ENCODE assay signal across 10 cellular contexts in genomic region chr1:29709711-29710169, GRCh38.
DNase-seq lines count a peak whose midpoint lies in the region; ATAC-seq and TF ChIP-seq lines count a peak whose summit lies in the region.
"Had no signal": no experiment of that assay in that cellular context is flagged by ENCODE, and none has a peak within 500 bp of the region (broad histone marks: within the 10 kb centered on the region; RNA-seq: fewer than 3 reads in every experiment).

No MANE protein-coding gene starts in this region.

- WGBS in mesenchymal stem cell = 21% methylated on average over 7 of the region's 8 CpGs

- H3K27me3 ChIP-seq in mesenchymal stem cell (ENCODE audit: control insufficient read depth in 1 of 2, insufficient read depth in 1 of 2, low read length in 2 of 2) = peaks cover 0 to 12% of the 10 kb centered on the region in 2 experiments

- DNase-seq in Calu3 (peak; percentile 24), M059J (ENCODE audit: low read depth) (peak; percentile 89), mesenchymal stem cell (peak; percentile 55), RPMI8226 (no peak)
- DNase-seq in activated T-helper 1 cell treated with anti-CD3 and anti-CD28 coated beads, Interleukin-12 subunit alpha, Interleukin-12 subunit beta, Interleukin-2, Interleukin-4 antibody, amounts not matched to agents 30 ng/mL and 10 ng/mL and 1 ng/mL, durations not matched to agents 14 hours and 24 hours and 36 hours (ENCODE audit: low spot score) = no peak
- no peak for DNase-seq in stimulated activated CD4-positive, alpha-beta T cell treated with anti-CD3 and anti-CD28 coated beads, Interleukin-2, amount 100 ng/mL, for 48 hours
- DNase-seq: right cardiac atrium had no signal

- H2AK5ac ChIP-seq in mesenchymal stem cell (ENCODE audit: low read length, severe bottlenecking) = no peak overlapping the region

- H3K4me1 Mint-ChIP-seq in Calu3 (ENCODE audit: low read depth, unreplicated experiment) = peaks cover 41% of the 10 kb centered on the region
- peaks cover 65% of the 10 kb centered on the region for H3K4me1 Mint-ChIP-seq in activated T-helper 1 cell treated with anti-CD3 and anti-CD28 coated beads, Interleukin-12 subunit alpha, Interleukin-12 subunit beta, Interleukin-2, Interleukin-4 antibody, amounts not matched to agents 30 ng/mL and 10 ng/mL and 1 ng/mL, durations not matched to agents 14 hours and 24 hours and 36 hours (ENCODE audit: low read depth)

- no peak overlapping the region for H3K4me2 ChIP-seq in mesenchymal stem cell (ENCODE audit: low read length, poor library complexity, severe bottlenecking)

- no peaks in the 10 kb centered on the region for H3K79me1 ChIP-seq in mesenchymal stem cell (replicated peaks; ENCODE audit: low read length, poor library complexity, severe bottlenecking)

- H3K14ac ChIP-seq in mesenchymal stem cell (ENCODE audit: low read length in 2 of 2) = peak overlapping the region in 1 of 2 experiments; percentile 0

- H3K27ac ChIP-seq in mesenchymal stem cell (ENCODE audit: low read length, poor library complexity, severe bottlenecking) = peak overlapping the region; percentile 98
- H3K27ac ChIP-seq: tibial nerve had no signal

- peak overlapping the region; percentile 70 for H4K8ac ChIP-seq in mesenchymal stem cell (ENCODE audit: low read length)

- H2BK5ac ChIP-seq in mesenchymal stem cell (ENCODE audit: low read depth, low read length, poor library complexity, severe bottlenecking) = peak overlapping the region; percentile 4

- H3K9me3 ChIP-seq in mesenchymal stem cell (ENCODE audit: control insufficient read depth, low read length) = no peaks in the 10 kb centered on the region
- H3K9me3 ChIP-seq: tibial nerve had no signal

- H3K9ac ChIP-seq in mesenchymal stem cell (ENCODE audit: low read length) = peak overlapping the region; percentile 42

- no TSS peak for BruUV-seq in Calu3 (replicated peaks; lab: Mats Ljungman, UMichigan)

- CTCF ChIA-PET in Calu3 (lab: Charles Lee) = interaction anchor here (0.6 to 0.9 kb wide), 2 partner anchors 78 to 1702 kb away, joined by 4 read pairs; no protein-coding TSS in a partner anchor

- H3K23ac ChIP-seq in mesenchymal stem cell (ENCODE audit: low read length in 2 of 2) = no peak overlapping the region

- no peak overlapping the region for H4K91ac ChIP-seq in mesenchymal stem cell (ENCODE audit: low read length)

- no peaks in the 10 kb centered on the region for H3K36me3 Mint-ChIP-seq in Calu3 (ENCODE audit: insufficient read depth, unreplicated experiment)
- peaks cover 2% of the 10 kb centered on the region for H3K36me3 Mint-ChIP-seq in activated T-helper 1 cell treated with anti-CD3 and anti-CD28 coated beads, Interleukin-12 subunit alpha, Interleukin-12 subunit beta, Interleukin-2, Interleukin-4 antibody, amounts not matched to agents 30 ng/mL and 10 ng/mL and 1 ng/mL, durations not matched to agents 14 hours and 24 hours and 36 hours (ENCODE audit: low read depth)

- H3K36me3 ChIP-seq in mesenchymal stem cell (ENCODE audit: control insufficient read depth in 1 of 2, insufficient read depth in 2 of 2, low read depth in 1 of 2, low read length in 2 of 2) = no peaks in the 10 kb centered on the region
- H3K36me3 ChIP-seq: tibial nerve had no signal

- peak overlapping the region; percentile 66 for H3K27ac Mint-ChIP-seq in Calu3 (ENCODE audit: unreplicated experiment)
- H3K27ac Mint-ChIP-seq in activated T-helper 1 cell treated with anti-CD3 and anti-CD28 coated beads, Interleukin-12 subunit alpha, Interleukin-12 subunit beta, Interleukin-2, Interleukin-4 antibody, amounts not matched to agents 30 ng/mL and 10 ng/mL and 1 ng/mL, durations not matched to agents 14 hours and 24 hours and 36 hours = peak overlapping the region; percentile 95

- no peaks in the 10 kb centered on the region for H3K9me3 Mint-ChIP-seq in Calu3 (ENCODE audit: low read depth, unreplicated experiment)
- H3K9me3 Mint-ChIP-seq in activated T-helper 1 cell treated with anti-CD3 and anti-CD28 coated beads, Interleukin-12 subunit alpha, Interleukin-12 subunit beta, Interleukin-2, Interleukin-4 antibody, amounts not matched to agents 30 ng/mL and 10 ng/mL and 1 ng/mL, durations not matched to agents 14 hours and 24 hours and 36 hours = no peaks in the 10 kb centered on the region

- peak overlapping the region in 1 of 2 experiments; percentile 74 for H3K18ac ChIP-seq in mesenchymal stem cell (ENCODE audit: low read depth in 1 of 2, low read length in 2 of 2)

- peak overlapping the region; percentile 29 for H2BK120ac ChIP-seq in mesenchymal stem cell (ENCODE audit: low read depth, low read length)

- H2BK12ac ChIP-seq in mesenchymal stem cell (ENCODE audit: low read length in 2 of 2) = peak overlapping the region in 1 of 2 experiments; percentile 15

- intact Hi-C loops in Calu3 (cut with micrococcal nuclease; ENCODE audit: unreplicated experiment) = loop anchor here (10.0 kb wide), 3 partner anchors 195 to 475 kb away; partner anchors contain the start of genes MECR and PTPRU
- intact Hi-C loops in activated T-helper 1 cell treated with anti-CD3 and anti-CD28 coated beads, Interleukin-12 subunit alpha, Interleukin-12 subunit beta, Interleukin-2, Interleukin-4 antibody, amounts not matched to agents 30 ng/mL and 10 ng/mL and 1 ng/mL, durations not matched to agents 14 hours and 24 hours and 36 hours (cut with micrococcal nuclease) = loop anchor here (5.0 to 10.0 kb wide), 3 partner anchors 477 to 1035 kb away; partner anchors contain the start of gene MECR

- ATAC-seq in HG02610 (IDR thresholded peaks at IDR 0.05; ENCODE audit: unreplicated experiment) (no peak), GM18868 (IDR thresholded peaks at IDR 0.05; ENCODE audit: unreplicated experiment) (no peak)

- no peak for TF ChIP-seq CTCF in Calu3 (IDR thresholded peaks at IDR 0.05; ENCODE audit: unreplicated experiment)

- peaks cover 41% of the 10 kb centered on the region for H3K4me1 ChIP-seq in mesenchymal stem cell (ENCODE audit: control insufficient read depth, insufficient read depth, low read depth, low read length)
- H3K4me1 ChIP-seq: tibial nerve had no signal

- H2BK15ac ChIP-seq in mesenchymal stem cell (ENCODE audit: low read depth, poor library complexity, severe bottlenecking) = no peak overlapping the region

- no peak overlapping the region for H3K4me3 ChIP-seq in mesenchymal stem cell (ENCODE audit: insufficient read depth in 1 of 2, low read depth in 1 of 2, low read length in 2 of 2)
- H3K4me3 ChIP-seq: tibial nerve had no signal

- H3K27me3 Mint-ChIP-seq in Calu3 (ENCODE audit: unreplicated experiment) = peaks cover 19% of the 10 kb centered on the region
- peaks cover 7% of the 10 kb centered on the region for H3K27me3 Mint-ChIP-seq in activated T-helper 1 cell treated with anti-CD3 and anti-CD28 coated beads, Interleukin-12 subunit alpha, Interleukin-12 subunit beta, Interleukin-2, Interleukin-4 antibody, amounts not matched to agents 30 ng/mL and 10 ng/mL and 1 ng/mL, durations not matched to agents 14 hours and 24 hours and 36 hours (ENCODE audit: insufficient read depth)

- H3K4ac ChIP-seq in mesenchymal stem cell (ENCODE audit: low read depth in 1 of 2, low read length in 2 of 2) = peak overlapping the region in 1 of 2 experiments; percentile 20

- no peak overlapping the region for H3K4me3 Mint-ChIP-seq in Calu3 (ENCODE audit: low read depth, unreplicated experiment)
- peak overlapping the region; percentile 45 for H3K4me3 Mint-ChIP-seq in activated T-helper 1 cell treated with anti-CD3 and anti-CD28 coated beads, Interleukin-12 subunit alpha, Interleukin-12 subunit beta, Interleukin-2, Interleukin-4 antibody, amounts not matched to agents 30 ng/mL and 10 ng/mL and 1 ng/mL, durations not matched to agents 14 hours and 24 hours and 36 hours

- no peak overlapping the region for H2AFZ ChIP-seq in mesenchymal stem cell (ENCODE audit: low read depth, low read length)

Comparison
In these comparisons a context has a peak if more than half of its experiments do, and no peak if none do; other contexts are left out.
1. DNase-seq: peak in Calu3 (single experiment), M059J (single experiment) and mesenchymal stem cell (single experiment); none in activated T-helper 1 cell treated with anti-CD3 and anti-CD28 coated beads, Interleukin-12 subunit alpha, Interleukin-12 subunit beta, Interleukin-2, Interleukin-4 antibody, amounts not matched to agents 30 ng/mL and 10 ng/mL and 1 ng/mL, durations not matched to agents 14 hours and 24 hours and 36 hours (single experiment), stimulated activated CD4-positive, alpha-beta T cell treated with anti-CD3 and anti-CD28 coated beads, Interleukin-2, amount 100 ng/mL, for 48 hours (0 of 2) and RPMI8226 (single experiment).